Comparison of ENCODE assay signal across 8 cellular contexts in the genomic region with DNA sequence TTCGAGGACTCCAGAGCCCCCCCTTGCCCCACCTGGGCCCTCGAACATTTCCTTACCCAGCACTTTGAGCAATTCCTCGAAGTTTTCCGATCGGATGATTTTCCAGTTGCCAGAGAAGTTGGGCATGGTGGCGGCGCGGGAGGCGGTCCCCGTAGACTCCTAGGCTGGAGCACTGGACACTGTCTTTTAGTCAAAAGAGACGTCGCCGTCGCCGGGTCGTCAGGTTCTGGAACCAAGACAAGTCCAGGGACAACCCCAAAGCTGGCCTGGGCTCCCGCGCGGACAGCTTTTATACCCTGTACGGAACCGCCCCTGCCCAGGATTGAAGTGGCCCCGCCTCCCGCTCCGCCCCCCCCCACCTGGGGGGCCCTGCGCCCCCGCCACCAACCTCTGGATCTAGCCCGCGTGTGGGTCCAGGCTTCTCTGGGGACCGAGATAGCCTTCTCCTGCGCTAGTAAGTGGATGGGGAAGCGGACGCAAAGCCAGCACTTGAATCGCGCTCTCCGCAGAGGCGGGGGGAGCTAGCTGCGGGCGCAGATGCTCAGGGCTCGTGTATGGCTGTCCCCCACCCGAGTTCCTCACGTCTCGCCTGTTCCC. TPM values are rescaled to one million over a fixed set of nuclear protein-coding genes. Genes with fewer than 3 reads are reported as not detected.
DNase-seq lines count a peak whose midpoint lies in the region; ATAC-seq and TF ChIP-seq lines count a peak whose summit lies in the region.

A gene (minus strand): TSS at position 263 of the 597 bp plus-strand sequence. CDS start 137 bp downstream, at position 126.

- H3K27ac ChIP-seq in GM23338 (ENCODE audit: low read depth) (peak within 1 kb of the TSS; percentile 98), PC-9 (peak within 1 kb of the TSS; percentile 55), body of pancreas (peak within 1 kb of the TSS in 1 of 4 donors; percentile 26)

- BruUV-seq in PC-9 (replicated peaks; lab: Mats Ljungman, UMichigan), result TSS peak; percentile 59

- H3F3A ChIP-seq in GM23338 (replicated peaks; ENCODE audit: low read depth) (peaks cover 29% of the 10 kb centered on the region), PC-9 (ENCODE audit: insufficient read depth, low read depth) (peaks cover 15% of the 10 kb centered on the region)

- H3K4me3 ChIP-seq in GM23338 (peak within 1 kb of the TSS; percentile 67), PC-9 (peak within 1 kb of the TSS; percentile 79), body of pancreas (peak within 1 kb of the TSS in 1 of 2 donors; percentile 5), kidney epithelial cell (ENCODE audit: low read depth, low read length) (peak within 1 kb of the TSS; percentile 31)

- peaks cover 29% of the 10 kb centered on the region for H3K27me3 Mint-ChIP-seq in GM23338 (ENCODE audit: insufficient read depth, low read depth, poor library complexity)

- H3K4me3 Mint-ChIP-seq in GM23338, result peak within 1 kb of the TSS; percentile 83

- TF ChIP-seq CTCF in GM23338 (conservative IDR thresholded peaks at IDR 0.05; ENCODE audit: low read depth in 2 of 2) (no peak), PC-9 (conservative IDR thresholded peaks at IDR 0.05) (no peak), body of pancreas (IDR thresholded peaks at IDR 0.05) (no peak), kidney epithelial cell (IDR thresholded peaks at IDR 0.05; ENCODE audit: insufficient read depth, low read length, poor library complexity, severe bottlenecking) (no peak)

- H3K4me2 ChIP-seq in GM23338 (peak within 1 kb of the TSS; percentile 92), PC-9 (peak within 1 kb of the TSS; percentile 92)

- 1 to 2% methylated on average over 24 to 42 of the region's 42 CpGs for WGBS in body of pancreas, 2 donors

- peak; percentile 72 for DNase-seq in GM23338 (ENCODE audit: low spot score)
- peak in 1 of 2 experiments; percentile 60 for DNase-seq in PC-9
- peak in 2 of 4 donors; percentile 38 to 39 for DNase-seq in body of pancreas
- DNase-seq in kidney epithelial cell (ENCODE audit: low read depth), result no peak
- peak; percentile 30 for DNase-seq in stimulated activated naive CD4-positive, alpha-beta T cell treated with Interleukin-2 at 50 U/mL for 16 hours (lab: John Stamatoyannopoulos, UW)

- H3K27ac Mint-ChIP-seq in GM23338, result peak within 1 kb of the TSS; percentile 96

- H3K27me3 ChIP-seq in GM23338 (ENCODE audit: insufficient read depth), result peaks cover 30% of the 10 kb centered on the region
- no peaks in the 10 kb centered on the region for H3K27me3 ChIP-seq in PC-9 (ENCODE audit: insufficient read depth, low read depth)
- H3K27me3 ChIP-seq in body of pancreas, result peaks cover 0 to 6% of the 10 kb centered on the region in 2 donors
- H3K27me3 ChIP-seq in kidney epithelial cell (ENCODE audit: control insufficient read depth, insufficient read depth, low read length), result no peaks in the 10 kb centered on the region

- peaks cover 56% of the 10 kb centered on the region for H3K4me1 Mint-ChIP-seq in GM23338

- intact Hi-C loops in PC-9 (cut with micrococcal nuclease; ENCODE audit: unreplicated experiment), result loop anchor here (1.0 kb wide), 2 partner anchors 12 to 21 kb away; no protein-coding TSS in a partner anchor
- intact Hi-C loops in body of pancreas (cut with DNase I), result no loop called here

- CTCF ChIA-PET in PC-9 (lab: Charles Lee), result interaction anchor here (0.6 to 8.4 kb wide), 3 partner anchors 15 to 154 kb away, joined by 3 to 109 read pairs (median 21); no protein-coding TSS in a partner anchor

- H3K9me2 ChIP-seq in GM23338 (ENCODE audit: insufficient read depth) (no peaks in the 10 kb centered on the region), PC-9 (ENCODE audit: insufficient read depth) (no peaks in the 10 kb centered on the region)

- H4K20me1 ChIP-seq in GM23338 (replicated peaks; ENCODE audit: insufficient read depth) (no peaks in the 10 kb centered on the region; the same call in 1 of the 2 replicates), PC-9 (ENCODE audit: insufficient read depth) (no peaks in the 10 kb centered on the region)

- H3K9me3 Mint-ChIP-seq in GM23338, result no peaks in the 10 kb centered on the region

- H3K79me2 ChIP-seq in GM23338 (replicated peaks; ENCODE audit: insufficient read depth) (peaks cover 13% of the 10 kb centered on the region), PC-9 (ENCODE audit: low read depth) (peaks cover 30% of the 10 kb centered on the region)

- H2AFZ ChIP-seq in GM23338 (peak within 1 kb of the TSS; percentile 87), PC-9 (peak within 1 kb of the TSS; percentile 71)

- POLR2A ChIA-PET in PC-9 (lab: Charles Lee; ENCODE audit: unreplicated experiment), result interaction anchor here (0.6 to 2.3 kb wide), 10 partner anchors 11 to 781 kb away, joined by 4 to 28 read pairs (median 11); a partner anchor contains a TSS

- H3K4me1 ChIP-seq in GM23338 (ENCODE audit: insufficient read depth) (peaks cover 56% of the 10 kb centered on the region), PC-9 (replicated peaks; ENCODE audit: insufficient read depth) (peaks cover 41% of the 10 kb centered on the region), body of pancreas (peaks cover 41% of the 10 kb centered on the region)

- peaks cover 17% of the 10 kb centered on the region for H3K36me3 Mint-ChIP-seq in GM23338 (ENCODE audit: low read depth)

- no peaks in the 10 kb centered on the region for H3K9me3 ChIP-seq in PC-9 (ENCODE audit: insufficient read depth, low read depth)
- no peaks in the 10 kb centered on the region for H3K9me3 ChIP-seq in body of pancreas

- ATAC-seq in GM23338 (peak; percentile 11), body of pancreas (peak; percentile 19), HG02981 (IDR thresholded peaks at IDR 0.05; ENCODE audit: unreplicated experiment) (no peak), HG03521 (IDR thresholded peaks at IDR 0.05; ENCODE audit: unreplicated experiment) (no peak), GM21381 (IDR thresholded peaks at IDR 0.05; ENCODE audit: unreplicated experiment) (no peak)

- no peak for TF ChIP-seq POLR2A in body of pancreas (IDR thresholded peaks at IDR 0.05)

- H3K36me3 ChIP-seq in GM23338 (ENCODE audit: insufficient read depth), result no peaks in the 10 kb centered on the region
- no peaks in the 10 kb centered on the region for H3K36me3 ChIP-seq in PC-9 (ENCODE audit: low read depth)
- H3K36me3 ChIP-seq in body of pancreas (replicated peaks in 1 of 2; ENCODE audit: insufficient read depth in 1 of 2, low read depth in 2 of 2), result no peaks in the 10 kb centered on the region
- H3K36me3 ChIP-seq in kidney epithelial cell (ENCODE audit: control insufficient read depth, insufficient read depth, low read length), result no peaks in the 10 kb centered on the region

TF ChIP-seq in GM23338, 12 proteins besides CTCF, POLR2A, EP300 and RAD21 (continues in another document):
- no peak for TF ChIP-seq EZH2phosphoT487 (IDR thresholded peaks at IDR 0.05; ENCODE audit: unreplicated experiment)
- no peak for TF ChIP-seq CREB1 (CRISPR knock-in tag; IDR thresholded peaks at IDR 0.05; ENCODE audit: low read depth)
- TF ChIP-seq ZNF114 (CRISPR knock-in tag; IDR thresholded peaks at IDR 0.05), result peak; percentile 85; the same call in 1 of the 2 replicates
- TF ChIP-seq, protein P1, sequence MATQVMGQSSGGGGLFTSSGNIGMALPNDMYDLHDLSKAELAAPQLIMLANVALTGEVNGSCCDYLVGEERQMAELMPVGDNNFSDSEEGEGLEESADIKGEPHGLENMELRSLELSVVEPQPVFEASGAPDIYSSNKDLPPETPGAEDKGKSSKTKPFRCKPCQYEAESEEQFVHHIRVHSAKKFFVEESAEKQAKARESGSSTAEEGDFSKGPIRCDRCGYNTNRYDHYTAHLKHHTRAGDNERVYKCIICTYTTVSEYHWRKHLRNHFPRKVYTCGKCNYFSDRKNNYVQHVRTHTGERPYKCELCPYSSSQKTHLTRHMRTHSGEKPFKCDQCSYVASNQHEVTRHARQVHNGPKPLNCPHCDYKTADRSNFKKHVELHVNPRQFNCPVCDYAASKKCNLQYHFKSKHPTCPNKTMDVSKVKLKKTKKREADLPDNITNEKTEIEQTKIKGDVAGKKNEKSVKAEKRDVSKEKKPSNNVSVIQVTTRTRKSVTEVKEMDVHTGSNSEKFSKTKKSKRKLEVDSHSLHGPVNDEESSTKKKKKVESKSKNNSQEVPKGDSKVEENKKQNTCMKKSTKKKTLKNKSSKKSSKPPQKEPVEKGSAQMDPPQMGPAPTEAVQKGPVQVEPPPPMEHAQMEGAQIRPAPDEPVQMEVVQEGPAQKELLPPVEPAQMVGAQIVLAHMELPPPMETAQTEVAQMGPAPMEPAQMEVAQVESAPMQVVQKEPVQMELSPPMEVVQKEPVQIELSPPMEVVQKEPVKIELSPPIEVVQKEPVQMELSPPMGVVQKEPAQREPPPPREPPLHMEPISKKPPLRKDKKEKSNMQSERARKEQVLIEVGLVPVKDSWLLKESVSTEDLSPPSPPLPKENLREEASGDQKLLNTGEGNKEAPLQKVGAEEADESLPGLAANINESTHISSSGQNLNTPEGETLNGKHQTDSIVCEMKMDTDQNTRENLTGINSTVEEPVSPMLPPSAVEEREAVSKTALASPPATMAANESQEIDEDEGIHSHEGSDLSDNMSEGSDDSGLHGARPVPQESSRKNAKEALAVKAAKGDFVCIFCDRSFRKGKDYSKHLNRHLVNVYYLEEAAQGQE (IDR thresholded peaks at IDR 0.05; ENCODE audit: unreplicated experiment), result no peak
- TF ChIP-seq ZNF331 (CRISPR knock-in tag; IDR thresholded peaks at IDR 0.05; ENCODE audit: low read depth), result no peak
- TF ChIP-seq POLR2AphosphoS5 (IDR thresholded peaks at IDR 0.05; ENCODE audit: low read depth), result peak; percentile 57
- no peak for TF ChIP-seq NANOG (IDR thresholded peaks at IDR 0.05; ENCODE audit: borderline replicate concordance)

RNA-seq across cellular contexts. Expression of the gene that starts here (rescaled TPM):
- 35.1 and 45.9 TPM in 2 replicates for total RNA-seq in GM23338 (2014; rRNA removed; shearing (Covaris generic))
- 137 and 138 TPM in 2 replicates for polyA plus RNA-seq in GM23338 (2016; fragmentation: Nextera tagmentation; extraction: Ambion mirVana)
- total RNA-seq in PC-9 (2021), result 142 and 286 TPM in 2 replicates
- 1 to 10 TPM in 1 of 2 donors, under 1 TPM in 1; 0.99 to 3.6 TPM for total RNA-seq in body of pancreas
- total RNA-seq in kidney epithelial cell, result 24.5 and 29.5 TPM in 2 replicates

Comparison
In these comparisons a context has a peak if more than half of its experiments do, and no peak if none do; other contexts are left out.
1. ATAC-seq: peak in GM23338 (single experiment) and body of pancreas (single experiment); none in HG02981 (single experiment), HG03521 (single experiment) and GM21381 (single experiment).